Comparison of ENCODE assay signal across 11 cellular contexts in genomic region chr1:237032029-237032428, GRCh38. TPM values are rescaled to one million over a fixed set of nuclear protein-coding genes. Genes with fewer than 3 reads are reported as not detected.
A peak's percentile ranks its signal among the peaks of the same experiment; 100 is the strongest.
DNase-seq lines count a peak whose midpoint lies in the region; ATAC-seq and TF ChIP-seq lines count a peak whose summit lies in the region.
"Had no signal": no experiment of that assay in that cellular context is flagged by ENCODE, and none has a peak within 500 bp of the region (broad histone marks: within the 10 kb centered on the region; RNA-seq: fewer than 3 reads in every experiment).

No MANE protein-coding gene starts in this region.

- H3K9ac ChIP-seq in HUES48 (ENCODE audit: low read depth, low read length): no peak overlapping the region
- H3K9ac ChIP-seq: KMS-11 had no signal

- no peak for TF ChIP-seq POLR2A in sigmoid colon (IDR thresholded peaks at IDR 0.05)

- BruUV-seq in OCI-LY7 (replicated peaks; lab: Mats Ljungman, UMichigan): no TSS peak

- intact Hi-C loops in OCI-LY7 (cut with micrococcal nuclease; ENCODE audit: unreplicated experiment): no loop called here
- intact Hi-C loops in sigmoid colon (cut with DNase I): no loop called here

- H3K27ac ChIP-seq in HUES48 (ENCODE audit: low read depth, low read length) (peak overlapping the region; percentile 92), lung (ENCODE audit: low read depth in 1 of 2, low read length in 1 of 2) (peak overlapping the region; percentile 45 to 74), OCI-LY7 (ENCODE audit: low read depth, low read length, poor library complexity, severe bottlenecking) (no peak overlapping the region), sigmoid colon (no peak overlapping the region)
- H3K27ac ChIP-seq: KMS-11 had no signal

- CTCF ChIA-PET in OCI-LY7 (lab: Charles Lee; ENCODE audit: unreplicated experiment): no interaction called here

- H3K9me2 ChIP-seq in OCI-LY7 (ENCODE audit: insufficient read depth, low read length): no peaks in the 10 kb centered on the region

- no peak overlapping the region for H3K4me2 ChIP-seq in OCI-LY7 (ENCODE audit: low read length)
- H3K4me2 ChIP-seq: KMS-11 had no signal

- H3K27me3 Mint-ChIP-seq in T-helper 2 cell treated with Interferon-gamma antibody and Interleukin-4, amounts not matched to agents 5 μg/mL and 100 μg/mL, for 36 hours (ENCODE audit: low read depth): peaks cover 4% of the 10 kb centered on the region

- H3K27me3 ChIP-seq in HUES48 (ENCODE audit: control insufficient read depth, insufficient read depth, low read length): no peaks in the 10 kb centered on the region; the same call in 1 of the 2 replicates
- H3K27me3 ChIP-seq in lung (ENCODE audit: control insufficient read depth, insufficient read depth): no peaks in the 10 kb centered on the region
- no peaks in the 10 kb centered on the region for H3K27me3 ChIP-seq in sigmoid colon

- DNase-seq in lung (ENCODE audit: low spot score): no peak
- no peak for DNase-seq in OCI-LY7 (ENCODE audit: low spot score)
- DNase-seq in sigmoid colon: no peak
- DNase-seq in stimulated activated naive CD8-positive, alpha-beta T cell treated with anti-CD3 and anti-CD28 coated beads, Interleukin-15, Interleukin-2, amounts not matched to agents 100 U/mL and 50 U/mL, for 24 hours: no peak
- no peak for DNase-seq in T-helper 2 cell treated with Interferon-gamma antibody and Interleukin-4, amounts not matched to agents 5 μg/mL and 100 μg/mL, for 36 hours (ENCODE audit: low spot score)

- H3K4me3 Mint-ChIP-seq in T-helper 2 cell treated with Interferon-gamma antibody and Interleukin-4, amounts not matched to agents 5 μg/mL and 100 μg/mL, for 36 hours: no peak overlapping the region
- H3K4me3 Mint-ChIP-seq: activated T-helper 17 cell treated with anti-CD3 and anti-CD28 coated beads, Interleukin-2, amount 50 U/mL, for 72 hours had no signal

- TF ChIP-seq CTCF in lung (IDR thresholded peaks at IDR 0.05; ENCODE audit: control extremely low read depth, extremely low read depth): no peak
- TF ChIP-seq CTCF in OCI-LY7 (conservative IDR thresholded peaks at IDR 0.05; ENCODE audit: low read length): no peak
- no peak for TF ChIP-seq CTCF in sigmoid colon (IDR thresholded peaks at IDR 0.05)

- H2AFZ ChIP-seq in OCI-LY7 (ENCODE audit: low read length): no peak overlapping the region

- H3K27ac Mint-ChIP-seq in T-helper 2 cell treated with Interferon-gamma antibody and Interleukin-4, amounts not matched to agents 5 μg/mL and 100 μg/mL, for 36 hours: no peak overlapping the region
- H3K27ac Mint-ChIP-seq: activated T-helper 17 cell treated with anti-CD3 and anti-CD28 coated beads, Interleukin-2, amount 50 U/mL, for 72 hours had no signal

- no peaks in the 10 kb centered on the region for H3K4me1 Mint-ChIP-seq in T-helper 2 cell treated with Interferon-gamma antibody and Interleukin-4, amounts not matched to agents 5 μg/mL and 100 μg/mL, for 36 hours (ENCODE audit: low read depth)

- H3K4me3 ChIP-seq in HUES48 (ENCODE audit: low read depth, low read length): no peak overlapping the region
- no peak overlapping the region for H3K4me3 ChIP-seq in lung
- no peak overlapping the region for H3K4me3 ChIP-seq in OCI-LY7 (ENCODE audit: low read depth, low read length, poor library complexity, severe bottlenecking)
- H3K4me3 ChIP-seq in sigmoid colon: no peak overlapping the region

- 35 to 39% methylated on average over 7 of the region's 7 CpGs for WGBS in lung, 2 donors
- WGBS in sigmoid colon, 2 donors: 45 to 64% methylated on average over 7 of the region's 7 CpGs

- H3K36me3 Mint-ChIP-seq in T-helper 2 cell treated with Interferon-gamma antibody and Interleukin-4, amounts not matched to agents 5 μg/mL and 100 μg/mL, for 36 hours (ENCODE audit: low read depth): no peaks in the 10 kb centered on the region

- H3K36me3 ChIP-seq in HUES48 (ENCODE audit: control insufficient read depth, insufficient read depth, low read length) (no peaks in the 10 kb centered on the region), lung (ENCODE audit: control insufficient read depth in 2 of 2, insufficient read depth in 2 of 2, low read length in 2 of 2) (no peaks in the 10 kb centered on the region), OCI-LY7 (ENCODE audit: insufficient read depth, low read length) (no peaks in the 10 kb centered on the region), sigmoid colon (no peaks in the 10 kb centered on the region)

- no peaks in the 10 kb centered on the region for H4K20me1 ChIP-seq in OCI-LY7 (ENCODE audit: insufficient read depth, low read length)

- ATAC-seq in GM18909 (IDR thresholded peaks at IDR 0.05; ENCODE audit: poor library complexity, unreplicated experiment) (peak; percentile 85), HG02642 (IDR thresholded peaks at IDR 0.05; ENCODE audit: poor library complexity, unreplicated experiment) (peak; percentile 86), lung (ENCODE audit: insufficient read depth, low FRiP score) (no peak)
- ATAC-seq in stimulated activated naive CD8-positive, alpha-beta T cell treated with anti-CD3 and anti-CD28 coated beads, Interleukin-15, Interleukin-2, amounts not matched to agents 100 U/mL and 50 U/mL, for 24 hours: no peak
- ATAC-seq: activated T-helper 17 cell treated with anti-CD3 and anti-CD28 coated beads, Interleukin-2, amount 50 U/mL, for 72 hours had no signal

- H3K4me1 ChIP-seq in HUES48 (ENCODE audit: control insufficient read depth, insufficient read depth, low read length) (peaks cover 23% of the 10 kb centered on the region), lung (ENCODE audit: control insufficient read depth in 2 of 2, insufficient read depth in 2 of 2, low read length in 2 of 2) (peaks cover 0 to 2% of the 10 kb centered on the region in 2 donors), OCI-LY7 (ENCODE audit: insufficient read depth, low read length, poor library complexity, severe bottlenecking) (no peaks in the 10 kb centered on the region), sigmoid colon (peaks cover 0 to 13% (median 7%) of the 10 kb centered on the region in 4 donors)

- no peaks in the 10 kb centered on the region for H3K9me3 ChIP-seq in HUES48 (ENCODE audit: control insufficient read depth, insufficient read depth, low read length)
- peaks cover 0 to 2% of the 10 kb centered on the region in 2 donors for H3K9me3 ChIP-seq in lung (ENCODE audit: control insufficient read depth in 2 of 2, insufficient read depth in 1 of 2, low read length in 1 of 2)
- no peaks in the 10 kb centered on the region for H3K9me3 ChIP-seq in OCI-LY7 (ENCODE audit: low read length)
- no peaks in the 10 kb centered on the region for H3K9me3 ChIP-seq in sigmoid colon

- POLR2A ChIA-PET in OCI-LY7 (lab: Charles Lee): no interaction called here

- H3K79me2 ChIP-seq in OCI-LY7 (ENCODE audit: insufficient read depth, low read depth, low read length): no peaks in the 10 kb centered on the region

- no peak for TF ChIP-seq EP300 in sigmoid colon (IDR thresholded peaks at IDR 0.05)

- H3K9me3 Mint-ChIP-seq in T-helper 2 cell treated with Interferon-gamma antibody and Interleukin-4, amounts not matched to agents 5 μg/mL and 100 μg/mL, for 36 hours: no peaks in the 10 kb centered on the region

RNA-seq across cellular contexts. Expression of gene RYR2, which starts 10.0 kb away (rescaled TPM):
- 10 to 100 TPM in 1 of 2 donors, 1 to 10 TPM in 1; 2.9 to 11.6 TPM for total RNA-seq in lung
- 1 to 10 TPM in 1 of 2 donors, under 1 TPM in 1; 0.43 to 1.1 TPM for polyA plus RNA-seq in lung
- not detected in 2 replicates for total RNA-seq in OCI-LY7 (2014; rRNA removed; shearing (Covaris generic))
- not detected in 2 replicates for total RNA-seq in OCI-LY7 (2022)
- total RNA-seq in sigmoid colon: 10 to 100 TPM in 3 of 4 donors, 1 to 10 TPM in 1; 6.1 to 22.4 (median 16.3) TPM
- under 1 TPM; under 0.01 to 0.86 (median 0.23) TPM for polyA plus RNA-seq in sigmoid colon

RNA-seq across cellular contexts. Expression of gene MT1HL1, which starts 27.8 kb away (rescaled TPM):
- not detected for total RNA-seq in lung
- not detected for polyA plus RNA-seq in lung
- total RNA-seq in OCI-LY7 (2014; rRNA removed; shearing (Covaris generic)): not detected in 2 replicates
- not detected in 2 replicates for total RNA-seq in OCI-LY7 (2022)
- total RNA-seq in sigmoid colon: not detected
- not detected for polyA plus RNA-seq in sigmoid colon
- total RNA-seq: activated T-helper 17 cell treated with anti-CD3 and anti-CD28 coated beads, Interleukin-2, amount 50 U/mL, for 72 hours; SK-MEL-5 had no signal

Comparison
In these comparisons a context has a peak if more than half of its experiments do, and no peak if none do; other contexts are left out.
1. ATAC-seq: peak in GM18909 (single experiment) and HG02642 (single experiment); none in lung (single experiment) and stimulated activated naive CD8-positive, alpha-beta T cell treated with anti-CD3 and anti-CD28 coated beads, Interleukin-15, Interleukin-2, amounts not matched to agents 100 U/mL and 50 U/mL, for 24 hours (single experiment).
2. H3K27ac ChIP-seq: peak in HUES48 (single experiment) and lung (2 of 2); none in OCI-LY7 (single experiment) and sigmoid colon (0 of 4).